21 cellular contexts compared by ENCODE assay signal in genomic region chr6:98590957-98591356, GRCh38.
DNase-seq lines count a peak whose midpoint lies in the region; ATAC-seq and TF ChIP-seq lines count a peak whose summit lies in the region.
"Had no signal": no experiment of that assay in that cellular context is flagged by ENCODE, and none has a peak within 500 bp of the region (broad histone marks: within the 10 kb centered on the region; RNA-seq: fewer than 3 reads in every experiment).

No MANE protein-coding gene starts in this region.

- no peaks in the 10 kb centered on the region; the same call in 1 of the 2 replicates for H3K27me3 Mint-ChIP-seq in HFFc6 (ENCODE audit: insufficient read depth)

- H3K36me3 Mint-ChIP-seq in HFFc6 (ENCODE audit: low read depth): no peaks in the 10 kb centered on the region
- H3K36me3 Mint-ChIP-seq: CD8-positive, alpha-beta T cell had no signal

- no peak overlapping the region for H3K27ac Mint-ChIP-seq in HFFc6
- H3K27ac Mint-ChIP-seq: CD8-positive, alpha-beta T cell; H9 had no signal

- no peak for ATAC-seq in GM18861 (IDR thresholded peaks at IDR 0.05; ENCODE audit: unreplicated experiment)
- ATAC-seq: CD8-positive, alpha-beta T cell had no signal

- H3K4me3 Mint-ChIP-seq in HFFc6: no peak overlapping the region
- H3K4me3 Mint-ChIP-seq: CD8-positive, alpha-beta T cell; H9 had no signal

- peak; percentile 0 to 12 (median 4) for DNase-seq in NCI-H1417 (lab: John Stamatoyannopoulos, UW)
- no peak for DNase-seq in NCI-H1417 treated with DMSO at 0.1 percent for 48 hours (lab: John Stamatoyannopoulos, UW)
- peak; percentile 4 for DNase-seq in NCI-H2029 (lab: John Stamatoyannopoulos, UW)
- peak; percentile 49 for DNase-seq in NCI-H69 (lab: John Stamatoyannopoulos, UW)
- peak; percentile 2 for DNase-seq in occipital lobe (lab: John Stamatoyannopoulos, UW)
- DNase-seq in HFFc6: no peak
- no peak for DNase-seq in foreskin fibroblast
- DNase-seq: AML-193; C1 segment of cervical spinal cord; CD8-positive, alpha-beta T cell; DMS79; H9; KBM-7; MM.1S; NCI-H1048; NCI-H1436 treated with DMSO at 0.1 percent for 48 hours; NCI-H2081 treated with DMSO at 0.1 percent for 48 hours; NK-92 treated with Interleukin-12 subunit alpha and Interleukin-12 subunit beta, amount 100 ng/mL, for 24 hours; SHP77 treated with DMSO at 0.1 percent for 48 hours; SK-N-SH had no signal

- H3K9me3 Mint-ChIP-seq in HFFc6: peaks cover 30% of the 10 kb centered on the region
- H3K9me3 Mint-ChIP-seq: CD8-positive, alpha-beta T cell; H9 had no signal

- no peak for TF ChIP-seq CTCF in HFFc6 (IDR thresholded peaks at IDR 0.05)
- no peak for TF ChIP-seq CTCF in foreskin fibroblast (IDR thresholded peaks at IDR 0.05; ENCODE audit: low read depth, low read length)

- H3K4me1 Mint-ChIP-seq in HFFc6 (ENCODE audit: low read depth): no peaks in the 10 kb centered on the region

- no peak overlapping the region for H3K4me3 ChIP-seq in foreskin fibroblast (ENCODE audit: low read depth in 1 of 2, low read length in 2 of 2)

Comparison
In these comparisons a context has a peak if more than half of its experiments do, and no peak if none do; other contexts are left out.
1. DNase-seq: peak in NCI-H1417 (3 of 3), NCI-H2029 (single experiment), NCI-H69 (single experiment) and occipital lobe (single experiment); none in NCI-H1417 treated with DMSO at 0.1 percent for 48 hours (single experiment), HFFc6 (single experiment) and foreskin fibroblast (0 of 2).